ENCODE assay signal across 13 cellular contexts in the genomic region with DNA sequence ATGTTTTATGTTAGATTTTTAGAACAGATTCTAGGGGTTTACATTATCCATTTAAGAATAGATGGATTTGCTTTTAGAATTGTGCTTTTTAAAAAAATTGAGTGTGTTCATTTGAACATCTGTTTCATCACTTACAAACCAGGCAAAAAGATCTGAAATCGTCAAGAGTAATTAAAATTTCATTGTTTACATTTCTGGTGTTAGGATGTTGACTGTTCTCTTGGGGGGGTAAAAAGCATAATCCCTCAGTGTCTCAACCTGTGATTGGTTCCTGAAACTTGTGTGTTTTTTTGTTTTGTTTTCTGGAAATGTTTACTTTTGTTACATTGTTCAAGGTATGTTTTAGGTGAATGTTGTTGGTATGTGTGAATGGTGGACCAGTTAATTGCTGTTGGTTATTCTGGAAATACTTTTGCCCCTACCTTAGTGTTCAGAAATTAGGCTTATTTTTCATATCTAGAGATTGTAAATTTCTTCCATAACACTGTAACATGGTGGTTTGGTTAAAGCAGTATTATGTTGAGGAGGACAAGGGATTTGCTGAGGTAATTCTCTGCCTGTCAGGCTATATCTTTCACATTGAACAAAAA. TPM values are rescaled to one million over a fixed set of nuclear protein-coding genes. Genes with fewer than 3 reads are reported as not detected.
DNase-seq lines count a peak whose midpoint lies in the region; ATAC-seq, FAIRE-seq and TF ChIP-seq lines count a peak whose summit lies in the region.
"Had no signal": no experiment of that assay in that cellular context is flagged by ENCODE, and none has a peak within 500 bp of the region (broad histone marks: within the 10 kb centered on the region; RNA-seq: fewer than 3 reads in every experiment).

No MANE protein-coding gene starts in this region.

- no peak overlapping the region for H3K9ac ChIP-seq in keratinocyte (ENCODE audit: control insufficient read depth, extremely low read depth, insufficient read depth, low read length)

- H3K4me1 ChIP-seq in keratinocyte (ENCODE audit: control insufficient read depth, extremely low read depth, insufficient read depth, low read length), result peaks cover 18% of the 10 kb centered on the region

- peak overlapping the region; percentile 99 for H3K4me3 Mint-ChIP-seq in activated naive CD4-positive, alpha-beta T cell treated with anti-CD3 and anti-CD28 coated beads, Interleukin-2, amount 50 U/mL, for 24 hours
- peak overlapping the region; percentile 98 for H3K4me3 Mint-ChIP-seq in activated T-helper 17 cell treated with anti-CD3 and anti-CD28 coated beads, Interleukin-2, amount 50 U/mL, for 72 hours
- H3K4me3 Mint-ChIP-seq in type B pancreatic cell, result peak overlapping the region; percentile 61

- H3K4me1 Mint-ChIP-seq in activated naive CD4-positive, alpha-beta T cell treated with anti-CD3 and anti-CD28 coated beads, Interleukin-2, amount 50 U/mL, for 24 hours, result peaks cover 68% of the 10 kb centered on the region
- peaks cover 34% of the 10 kb centered on the region for H3K4me1 Mint-ChIP-seq in activated T-helper 17 cell treated with anti-CD3 and anti-CD28 coated beads, Interleukin-2, amount 50 U/mL, for 72 hours
- peaks cover 25% of the 10 kb centered on the region for H3K4me1 Mint-ChIP-seq in type B pancreatic cell (ENCODE audit: unreplicated experiment)

- no peak for TF ChIP-seq CTCF in keratinocyte (optimal IDR thresholded peaks at IDR 0.05 in 1 of 3, IDR thresholded peaks at IDR 0.05 in 1 of 3, conservative IDR thresholded peaks at IDR 0.05 in 1 of 3; ENCODE audit: extremely low read depth in 1 of 3, insufficient read depth in 2 of 3, low read length in 3 of 3)
- TF ChIP-seq CTCF in type B pancreatic cell (conservative IDR thresholded peaks at IDR 0.05), result no peak

- H3K9me3 ChIP-seq in keratinocyte (ENCODE audit: control insufficient read depth, low read depth, low read length), result no peaks in the 10 kb centered on the region

- peaks cover 8 to 30% of the 10 kb centered on the region in 2 experiments for H3K36me3 ChIP-seq in keratinocyte (ENCODE audit: control insufficient read depth in 2 of 2, extremely low read depth in 1 of 2, insufficient read depth in 2 of 2, low read length in 2 of 2)

- H3K36me3 Mint-ChIP-seq in activated naive CD4-positive, alpha-beta T cell treated with anti-CD3 and anti-CD28 coated beads, Interleukin-2, amount 50 U/mL, for 24 hours, result peaks cover 41% of the 10 kb centered on the region
- peaks cover 99% of the 10 kb centered on the region for H3K36me3 Mint-ChIP-seq in activated T-helper 17 cell treated with anti-CD3 and anti-CD28 coated beads, Interleukin-2, amount 50 U/mL, for 72 hours (ENCODE audit: low read depth)
- H3K36me3 Mint-ChIP-seq in type B pancreatic cell, result peaks cover 48% of the 10 kb centered on the region

- no peaks in the 10 kb centered on the region for H3K9me3 Mint-ChIP-seq in activated naive CD4-positive, alpha-beta T cell treated with anti-CD3 and anti-CD28 coated beads, Interleukin-2, amount 50 U/mL, for 24 hours
- no peaks in the 10 kb centered on the region for H3K9me3 Mint-ChIP-seq in activated T-helper 17 cell treated with anti-CD3 and anti-CD28 coated beads, Interleukin-2, amount 50 U/mL, for 72 hours
- no peaks in the 10 kb centered on the region for H3K9me3 Mint-ChIP-seq in type B pancreatic cell

- H3K4me2 ChIP-seq in keratinocyte (ENCODE audit: control insufficient read depth, extremely low read depth, insufficient read depth, low read depth, low read length), result no peak overlapping the region

- H3K4me3 ChIP-seq in keratinocyte (ENCODE audit: control insufficient read depth in 2 of 3, extremely low read depth in 1 of 3, insufficient read depth in 2 of 3, low read depth in 1 of 3, low read length in 3 of 3), result no peak overlapping the region

- H2AFZ ChIP-seq in keratinocyte (ENCODE audit: control insufficient read depth, low read length), result no peak overlapping the region

- dilution Hi-C loops in keratinocyte (cut with MboI; ENCODE audit: extremely low pct_ligation_motif_present, low sequenced_read_pairs), result no loop called here

- peak overlapping the region; percentile 13 for H3K27ac ChIP-seq in keratinocyte (ENCODE audit: control insufficient read depth, insufficient read depth, low read length)

- DNase-seq in activated naive CD4-positive, alpha-beta T cell treated with anti-CD3 and anti-CD28 coated beads, Interleukin-2, amount 50 U/mL, for 16 hours, result no peak
- no peak for DNase-seq in keratinocyte (ENCODE audit: low read depth, low spot score)
- DNase-seq in type B pancreatic cell (ENCODE audit: extremely low spot score, unreplicated experiment), result no peak
- DNase-seq in NCI-H774 (lab: John Stamatoyannopoulos, UW), result no peak
- no peak for DNase-seq in stimulated activated CD4-positive, alpha-beta T cell treated with anti-CD3 and anti-CD28 coated beads, Interleukin-2, amount 100 ng/mL, for 24 hours
- no peak for DNase-seq in ecto neural progenitor cell (ENCODE audit: low spot score)
- DNase-seq: activated CD8-positive, alpha-beta memory T cell treated with anti-CD3 and anti-CD28 coated beads, Interleukin-2, amount 50 U/mL, for 4 hours; GOT3; NCI-H1694 treated with DMSO at 0.1 percent for 48 hours; nucleus accumbens; SIG-M5 had no signal

- no peaks in the 10 kb centered on the region for H3K27me3 ChIP-seq in keratinocyte (ENCODE audit: control insufficient read depth, extremely low read depth, insufficient read depth, low read length)

- no peaks in the 10 kb centered on the region for H3K9me1 ChIP-seq in keratinocyte (ENCODE audit: control insufficient read depth, extremely low read depth, insufficient read depth, low read length)

- H3K79me2 ChIP-seq in keratinocyte (ENCODE audit: control insufficient read depth, insufficient read depth, low read length), result peaks cover 88% of the 10 kb centered on the region

- H3K27ac Mint-ChIP-seq in activated naive CD4-positive, alpha-beta T cell treated with anti-CD3 and anti-CD28 coated beads, Interleukin-2, amount 50 U/mL, for 24 hours, result peak overlapping the region; percentile 79
- peak overlapping the region; percentile 99 for H3K27ac Mint-ChIP-seq in activated T-helper 17 cell treated with anti-CD3 and anti-CD28 coated beads, Interleukin-2, amount 50 U/mL, for 72 hours
- H3K27ac Mint-ChIP-seq in type B pancreatic cell, result peak overlapping the region; percentile 100

- no peak for FAIRE-seq in keratinocyte (lab: Jason Lieb, UNC)

- no peak for ATAC-seq in activated T-helper 17 cell treated with anti-CD3 and anti-CD28 coated beads, Interleukin-2, amount 50 U/mL, for 72 hours (replicated peaks)

- H4K20me1 ChIP-seq in keratinocyte (ENCODE audit: control insufficient read depth, extremely low read depth, insufficient read depth, low read length), result peaks cover 20% of the 10 kb centered on the region

- no peaks in the 10 kb centered on the region for H3K27me3 Mint-ChIP-seq in activated naive CD4-positive, alpha-beta T cell treated with anti-CD3 and anti-CD28 coated beads, Interleukin-2, amount 50 U/mL, for 24 hours
- no peaks in the 10 kb centered on the region for H3K27me3 Mint-ChIP-seq in activated T-helper 17 cell treated with anti-CD3 and anti-CD28 coated beads, Interleukin-2, amount 50 U/mL, for 72 hours
- H3K27me3 Mint-ChIP-seq in type B pancreatic cell, result no peaks in the 10 kb centered on the region

RNA-seq across cellular contexts. Expression of gene PCF11, which starts 4.8 kb away (rescaled TPM):
- total RNA-seq in activated T-helper 17 cell treated with anti-CD3 and anti-CD28 coated beads, Interleukin-2, amount 50 U/mL, for 72 hours, result 10 to 100 TPM; 50.1 to 84.8 TPM
- polyA plus RNA-seq in keratinocyte, result 16.3 to 32.8 TPM (median 25.8 TPM) in 3 replicates
- polyA plus RNA-seq in keratinocyte (2011; ENCODE audit: low read depth), result 197 TPM
- 6.4 and 15.7 TPM in 2 replicates for polyA plus RNA-seq in keratinocyte (2011; cell fraction: cytosol; rRNA removed)
- 67.5 and 84.3 TPM in 2 replicates for polyA plus RNA-seq in keratinocyte (2011; cell fraction: nucleus; rRNA removed)
- 9.6 and 34.0 TPM in 2 replicates for polyA plus RNA-seq in keratinocyte (2012; ENCODE audit: low replicate concordance)
- 6.8 to 68.1 TPM (median 18.0 TPM) in 3 replicates for polyA minus RNA-seq in keratinocyte
- 14.0 TPM for polyA minus RNA-seq in keratinocyte (2011; cell fraction: cytosol; rRNA and poly(A)+ RNA removed)
- 27.6 and 45.1 TPM in 2 replicates for polyA minus RNA-seq in keratinocyte (2011; cell fraction: nucleus; rRNA and poly(A)+ RNA removed)
- 62.1 and 65.1 TPM in 2 replicates for total RNA-seq in type B pancreatic cell (ENCODE audit: low replicate concordance)

RNA-seq across cellular contexts. Expression of gene ANKRD42, which starts 31.8 kb away (rescaled TPM):
- total RNA-seq in activated T-helper 17 cell treated with anti-CD3 and anti-CD28 coated beads, Interleukin-2, amount 50 U/mL, for 72 hours, result 1 to 10 TPM; 2.2 to 2.3 TPM
- polyA plus RNA-seq in keratinocyte, result 5.0 to 11.0 TPM (median 8.4 TPM) in 3 replicates
- polyA plus RNA-seq in keratinocyte (2011; ENCODE audit: low read depth), result 9.7 TPM
- polyA plus RNA-seq in keratinocyte (2011; cell fraction: cytosol; rRNA removed), result 5.2 and 7.7 TPM in 2 replicates
- polyA plus RNA-seq in keratinocyte (2011; cell fraction: nucleus; rRNA removed), result 9.2 and 12.7 TPM in 2 replicates
- polyA plus RNA-seq in keratinocyte (2012; ENCODE audit: low replicate concordance), result 5.8 and 7.9 TPM in 2 replicates
- polyA minus RNA-seq in keratinocyte, result 1.9 to 4.9 TPM (median 3.5 TPM) in 3 replicates
- polyA minus RNA-seq in keratinocyte (2011; cell fraction: cytosol; rRNA and poly(A)+ RNA removed), result 5.9 TPM
- polyA minus RNA-seq in keratinocyte (2011; cell fraction: nucleus; rRNA and poly(A)+ RNA removed), result 5.1 and 10.7 TPM in 2 replicates
- total RNA-seq in type B pancreatic cell (ENCODE audit: low replicate concordance), result 12.1 and 12.2 TPM in 2 replicates
